8 cellular contexts compared by ENCODE assay signal in the genomic region with DNA sequence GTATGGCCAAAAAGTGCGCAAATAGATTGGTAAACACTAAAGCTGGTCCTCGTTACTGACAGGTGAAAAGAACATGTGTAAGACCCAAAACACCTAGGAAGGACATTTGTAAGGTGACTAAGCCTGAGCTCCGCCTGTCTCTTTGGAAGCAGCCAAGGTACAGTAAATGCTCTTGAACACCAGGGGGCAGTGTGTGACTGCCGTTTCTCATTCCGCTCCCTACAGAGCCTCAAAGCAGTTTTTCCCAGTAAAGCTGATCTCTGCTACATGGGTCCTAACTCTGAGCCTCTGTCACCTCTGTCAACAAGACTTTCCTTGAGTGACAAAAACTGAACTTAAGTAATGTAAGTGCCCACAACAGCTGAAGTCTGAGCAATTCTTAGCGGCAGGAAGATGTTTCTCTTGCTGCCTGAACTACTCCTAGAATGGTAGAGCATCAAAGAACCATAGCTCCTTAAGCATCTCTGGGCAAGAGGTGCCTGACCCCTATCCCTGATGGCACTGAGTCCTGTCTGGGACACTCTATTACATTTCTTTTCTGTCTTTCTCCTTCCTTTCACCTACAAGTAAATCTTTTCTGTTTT.
DNase-seq lines count a peak whose midpoint lies in the region; ATAC-seq, FAIRE-seq and TF ChIP-seq lines count a peak whose summit lies in the region.

No MANE protein-coding gene starts in this region.

- H3K4me3 Mint-ChIP-seq in activated T-cell treated with anti-CD3 and anti-CD28 coated beads, Interleukin-2, amount 50 U/mL, for 72 hours = no peak overlapping the region

- H3K4me1 Mint-ChIP-seq in activated T-cell treated with anti-CD3 and anti-CD28 coated beads, Interleukin-2, amount 50 U/mL, for 72 hours (ENCODE audit: low read depth) = peaks cover 9% of the 10 kb centered on the region

- FAIRE-seq in urothelium cell line (lab: Jason Lieb, UNC) = peak; percentile 75

- no peaks in the 10 kb centered on the region for H3K36me3 Mint-ChIP-seq in activated T-cell treated with anti-CD3 and anti-CD28 coated beads, Interleukin-2, amount 50 U/mL, for 72 hours (ENCODE audit: insufficient read depth in 2 of 2)

- H3K27me3 Mint-ChIP-seq in activated T-cell treated with anti-CD3 and anti-CD28 coated beads, Interleukin-2, amount 50 U/mL, for 72 hours (ENCODE audit: low read depth) = peaks cover 52% of the 10 kb centered on the region

- no peaks in the 10 kb centered on the region for H3K9me3 Mint-ChIP-seq in activated T-cell treated with anti-CD3 and anti-CD28 coated beads, Interleukin-2, amount 50 U/mL, for 72 hours

- H3K27ac Mint-ChIP-seq in activated T-cell treated with anti-CD3 and anti-CD28 coated beads, Interleukin-2, amount 50 U/mL, for 72 hours = no peak overlapping the region

- ATAC-seq in GM21515 (IDR thresholded peaks at IDR 0.05; ENCODE audit: unreplicated experiment) (peak; percentile 84), omental fat pad (ENCODE audit: low FRiP score) (peak; percentile 89)
- peak; percentile 69 to 81 for ATAC-seq in activated T-cell treated with anti-CD3 and anti-CD28 coated beads, Interleukin-2, amount 50 U/mL, for 72 hours (replicated peaks in 1 of 2)

- no peak overlapping the region for H3K4me3 ChIP-seq in foreskin fibroblast (ENCODE audit: low read depth in 1 of 2, low read length in 2 of 2)

- peak; percentile 82 for DNase-seq in EH (ENCODE audit: low read depth)
- DNase-seq in HS-5 (ENCODE audit: low read depth) = peak; percentile 70
- DNase-seq in OCI-M1 (lab: John Stamatoyannopoulos, UW) = peak; percentile 76
- peak; percentile 48 to 52 for DNase-seq in activated T-cell treated with anti-CD3 and anti-CD28 coated beads, Interleukin-2, amount 50 U/mL, for 72 hours
- DNase-seq in foreskin fibroblast = peak; percentile 62 to 91
- no peak for DNase-seq in omental fat pad (ENCODE audit: low spot score)
- peak; percentile 85 for DNase-seq in urothelium cell line (ENCODE audit: low spot score)

- TF ChIP-seq CTCF in foreskin fibroblast (IDR thresholded peaks at IDR 0.05; ENCODE audit: low read depth, low read length) (peak; percentile 80), omental fat pad (IDR thresholded peaks at IDR 0.05) (peak in 2 of 3 donors; percentile 25 to 79)
